8 cellular contexts compared by ENCODE assay signal in genomic region chr3:47380026-47380600, GRCh38. TPM values are rescaled to one million over a fixed set of nuclear protein-coding genes. Genes with fewer than 3 reads are reported as not detected.
DNase-seq lines count a peak whose midpoint lies in the region; ATAC-seq, FAIRE-seq and TF ChIP-seq lines count a peak whose summit lies in the region.

No MANE protein-coding gene starts in this region.

- peaks cover 48% of the 10 kb centered on the region for H3K79me2 ChIP-seq in OCI-LY7 (ENCODE audit: insufficient read depth, low read depth, low read length)

- POLR2A ChIA-PET in OCI-LY7 (lab: Charles Lee) (interaction anchor here (0.6 to 1.4 kb wide), 11 partner anchors 8 to 520 kb away, joined by 3 to 5 read pairs (median 3); partner anchors contain the start of gene SCAP), HEK293T (lab: Yijun Ruan, JAX) (interaction anchor here (0.7 to 1.9 kb wide), 25 partner anchors 10 to 535 kb away, joined by 3 to 18 read pairs (median 4); partner anchors contain the start of genes CCDC12 and NBEAL2)

- H3K27me3 ChIP-seq in pancreas = no peaks in the 10 kb centered on the region

- H3K36me3 ChIP-seq in OCI-LY7 (ENCODE audit: insufficient read depth, low read length) (peaks cover 10% of the 10 kb centered on the region; the same call in 1 of the 2 replicates), pancreas (no peaks in the 10 kb centered on the region)

- peaks cover 35% of the 10 kb centered on the region for H3K4me1 ChIP-seq in OCI-LY7 (ENCODE audit: insufficient read depth, low read length, poor library complexity, severe bottlenecking)
- peaks cover 11 to 23% (median 15%) of the 10 kb centered on the region in 3 donors for H3K4me1 ChIP-seq in pancreas

- CTCF ChIA-PET in OCI-LY7 (lab: Charles Lee; ENCODE audit: unreplicated experiment) (interaction anchor here (0.5 to 1.7 kb wide), 6 partner anchors 41 to 417 kb away, joined by 3 to 4 read pairs (median 4); no protein-coding TSS in a partner anchor), HEK293T (lab: Yijun Ruan, JAX) (no interaction called here)

- no peak for DNase-seq in OCI-LY7 (ENCODE audit: low spot score)
- no peak for DNase-seq in epithelial cell of proximal tubule (ENCODE audit: low read depth)
- DNase-seq in pancreas = no peak
- DNase-seq in DMS79 treated with DMSO at 0.1 percent for 48 hours (lab: John Stamatoyannopoulos, UW) = no peak
- no peak for DNase-seq in OCI-M1 (lab: John Stamatoyannopoulos, UW)
- no peak for DNase-seq in HEK293T (ENCODE audit: extremely low spot score)
- DNase-seq in activated CD4-positive, alpha-beta T cell treated with anti-CD3 and anti-CD28 coated beads for 4 hours = no peak

- H3K9me2 ChIP-seq in OCI-LY7 (ENCODE audit: insufficient read depth, low read length) = no peaks in the 10 kb centered on the region

- H3K9me3 ChIP-seq in OCI-LY7 (ENCODE audit: low read length) (no peaks in the 10 kb centered on the region), pancreas (no peaks in the 10 kb centered on the region)

- no TSS peak for BruUV-seq in OCI-LY7 (replicated peaks; lab: Mats Ljungman, UMichigan)

- H4K20me1 ChIP-seq in OCI-LY7 (ENCODE audit: insufficient read depth, low read length) = peaks cover 10% of the 10 kb centered on the region

- intact Hi-C loops in OCI-LY7 (cut with micrococcal nuclease; ENCODE audit: unreplicated experiment) (loop anchor here (5.0 kb wide), 3 partner anchors 218 to 453 kb away; partner anchors contain the start of gene SETD2), pancreas (cut with DNase I) (no loop called here)

- H3K4me2 ChIP-seq in OCI-LY7 (ENCODE audit: low read length) = peak overlapping the region; percentile 91

- H3K27ac ChIP-seq in OCI-LY7 (ENCODE audit: low read depth, low read length, poor library complexity, severe bottlenecking) (peak overlapping the region; percentile 63), pancreas (peak overlapping the region; percentile 84 to 95 (median 92))

- ATAC-seq in GM21515 (IDR thresholded peaks at IDR 0.05; ENCODE audit: unreplicated experiment) (peak; percentile 11), pancreas (peak in 2 of 4 donors; percentile 15 to 22)

- peak overlapping the region; percentile 75 for H3K4me3 ChIP-seq in OCI-LY7 (ENCODE audit: low read depth, low read length, poor library complexity, severe bottlenecking)
- H3K4me3 ChIP-seq in epithelial cell of proximal tubule (ENCODE audit: low read depth, low read length) = peak overlapping the region; percentile 99
- peak overlapping the region; percentile 43 to 96 (median 74) for H3K4me3 ChIP-seq in pancreas

- TF ChIP-seq CTCF in OCI-LY7 (conservative IDR thresholded peaks at IDR 0.05; ENCODE audit: low read length) (no peak), epithelial cell of proximal tubule (conservative IDR thresholded peaks at IDR 0.05; ENCODE audit: low read depth, low read length) (no peak), pancreas (IDR thresholded peaks at IDR 0.05) (no peak)

- 4 to 6% methylated on average over 22 to 23 of the region's 23 CpGs for WGBS in pancreas, 2 donors

- no peak for FAIRE-seq in pancreas (lab: Jason Lieb, UNC)

- peak overlapping the region; percentile 67 for H2AFZ ChIP-seq in OCI-LY7 (ENCODE audit: low read length)

TF ChIP-seq in HEK293T, 16 proteins besides CTCF, POLR2A, EP300 and RAD21:
- TF ChIP-seq, protein P1, sequence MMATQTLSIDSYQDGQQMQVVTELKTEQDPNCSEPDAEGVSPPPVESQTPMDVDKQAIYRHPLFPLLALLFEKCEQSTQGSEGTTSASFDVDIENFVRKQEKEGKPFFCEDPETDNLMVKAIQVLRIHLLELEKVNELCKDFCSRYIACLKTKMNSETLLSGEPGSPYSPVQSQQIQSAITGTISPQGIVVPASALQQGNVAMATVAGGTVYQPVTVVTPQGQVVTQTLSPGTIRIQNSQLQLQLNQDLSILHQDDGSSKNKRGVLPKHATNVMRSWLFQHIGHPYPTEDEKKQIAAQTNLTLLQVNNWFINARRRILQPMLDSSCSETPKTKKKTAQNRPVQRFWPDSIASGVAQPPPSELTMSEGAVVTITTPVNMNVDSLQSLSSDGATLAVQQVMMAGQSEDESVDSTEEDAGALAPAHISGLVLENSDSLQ (IDR thresholded peaks at IDR 0.05) = no peak
- no peak for TF ChIP-seq LEF1 (IDR thresholded peaks at IDR 0.05; ENCODE audit: borderline replicate concordance)
- TF ChIP-seq SUZ12 (IDR thresholded peaks at IDR 0.05) = no peak
- no peak for TF ChIP-seq FOXM1 (IDR thresholded peaks at IDR 0.05; ENCODE audit: borderline replicate concordance)
TF ChIP-seq in HEK293T: peak in this region for 0.

RNA-seq across cellular contexts. Expression of gene PTPN23, which starts 0.7 kb away (rescaled TPM):
- total RNA-seq in OCI-LY7 (2014; rRNA removed; shearing (Covaris generic)) = 13.6 and 15.5 TPM in 2 replicates
- total RNA-seq in OCI-LY7 (2022) (40.0 and 41.1 TPM in 2 replicates), epithelial cell of proximal tubule (14.2 and 15.0 TPM in 2 replicates), pancreas (10 to 100 TPM; 14.2 to 28.4 (median 20.9) TPM)
- polyA plus RNA-seq in pancreas = 10 to 100 TPM; 20.2 to 40.8 TPM
